8 cellular contexts compared by ENCODE assay signal in genomic region chr20:62937353-62938104, GRCh38. TPM values are rescaled to one million over a fixed set of nuclear protein-coding genes. Genes with fewer than 3 reads are reported as not detected.
DNase-seq lines count a peak whose midpoint lies in the region; ATAC-seq and TF ChIP-seq lines count a peak whose summit lies in the region.

No MANE protein-coding gene starts in this region.

- H3K36me3 ChIP-seq in CD4-positive, CD25-positive, alpha-beta regulatory T cell (ENCODE audit: control insufficient read depth, insufficient read depth, low read length): peaks cover 15% of the 10 kb centered on the region

- H3K4me3 Mint-ChIP-seq in CD4-positive, CD25-positive, alpha-beta regulatory T cell: peak overlapping the region in 3 of 4 donors; percentile 97 to 98 (median 98)

- H3K27me3 ChIP-seq in CD4-positive, CD25-positive, alpha-beta regulatory T cell (ENCODE audit: control insufficient read depth, insufficient read depth, low read length): no peaks in the 10 kb centered on the region

- intact Hi-C loops in lower leg skin (cut with DNase I; ENCODE audit: low total_unique reads): no loop called here

- TF ChIP-seq CTCF in lower leg skin (IDR thresholded peaks at IDR 0.05): no peak

- peak overlapping the region; percentile 81 for H3K27ac ChIP-seq in CD4-positive, CD25-positive, alpha-beta regulatory T cell (ENCODE audit: insufficient read depth, low read length, poor library complexity, severe bottlenecking)

- peaks cover 45% of the 10 kb centered on the region for H3K4me1 ChIP-seq in CD4-positive, CD25-positive, alpha-beta regulatory T cell (ENCODE audit: control insufficient read depth, insufficient read depth, low read length, poor library complexity, severe bottlenecking)

- DNase-seq in CD4-positive, CD25-positive, alpha-beta regulatory T cell: peak; percentile 95 to 97 (median 97)
- peak; percentile 93 for DNase-seq in NCI-H774 (lab: John Stamatoyannopoulos, UW)
- peak; percentile 95 to 97 for DNase-seq in activated CD4-positive, alpha-beta T cell treated with anti-CD3 and anti-CD28 coated beads, Interleukin-2, amount 50 U/mL, for 48 hours
- DNase-seq in dermis microvascular lymphatic vessel endothelial cell (ENCODE audit: low read depth in 2 of 2): peak; percentile 94 to 97
- DNase-seq in lower leg skin (ENCODE audit: low spot score in 2 of 2): peak; percentile 95 to 99
- DNase-seq in stimulated activated CD4-positive, alpha-beta T cell treated with anti-CD3 and anti-CD28 coated beads, Interleukin-4, amount 100 ng/mL, for 24 hours: peak; percentile 97

- H3K4me1 Mint-ChIP-seq in CD4-positive, CD25-positive, alpha-beta regulatory T cell: peaks cover 5 to 53% (median 32%) of the 10 kb centered on the region in 4 donors

- H3K9me3 ChIP-seq in CD4-positive, CD25-positive, alpha-beta regulatory T cell (ENCODE audit: control insufficient read depth in 2 of 2, low read length in 2 of 2): no peaks in the 10 kb centered on the region

- WGBS in lower leg skin, 2 donors: 0% methylated on average over 48 to 52 of the region's 87 CpGs

- peaks cover 4% of the 10 kb centered on the region for H3K27me3 Mint-ChIP-seq in CD4-positive, CD25-positive, alpha-beta regulatory T cell

- peak; percentile 90 to 91 for ATAC-seq in CD4-positive, CD25-positive, alpha-beta regulatory T cell (ENCODE audit: low read depth in 2 of 2)
- ATAC-seq in GM19452 (IDR thresholded peaks at IDR 0.05; ENCODE audit: unreplicated experiment) (peak; percentile 80), HG03571 (IDR thresholded peaks at IDR 0.05; ENCODE audit: unreplicated experiment) (peak; percentile 81)

- peak overlapping the region; percentile 85 for H3K4me3 ChIP-seq in CD4-positive, CD25-positive, alpha-beta regulatory T cell (ENCODE audit: low read depth, low read length)
- H3K4me3 ChIP-seq in lower leg skin (ENCODE audit: low read depth, poor library complexity, severe bottlenecking): peak overlapping the region; percentile 94

- TF ChIP-seq POLR2A in lower leg skin (IDR thresholded peaks at IDR 0.05): no peak

- peaks cover 6% of the 10 kb centered on the region for H3K36me3 Mint-ChIP-seq in CD4-positive, CD25-positive, alpha-beta regulatory T cell

- no peaks in the 10 kb centered on the region for H3K9me3 Mint-ChIP-seq in CD4-positive, CD25-positive, alpha-beta regulatory T cell

- peak overlapping the region; percentile 92 to 98 (median 94) for H3K27ac Mint-ChIP-seq in CD4-positive, CD25-positive, alpha-beta regulatory T cell

RNA-seq across cellular contexts. Expression of gene GID8, which starts 0.4 kb away (rescaled TPM):
- total RNA-seq in CD4-positive, CD25-positive, alpha-beta regulatory T cell: 31.9 TPM
- 10 to 100 TPM; 15.5 to 19.9 (median 17.0) TPM for polyA plus RNA-seq in CD4-positive, CD25-positive, alpha-beta regulatory T cell
- total RNA-seq in dermis microvascular lymphatic vessel endothelial cell: 34.8 and 41.7 TPM in 2 replicates
- total RNA-seq in lower leg skin: 10 to 100 TPM; 39.6 to 59.3 (median 44.2) TPM

RNA-seq across cellular contexts. Expression of gene DIDO1, which starts 11.2 kb away (rescaled TPM):
- 80.8 TPM for total RNA-seq in CD4-positive, CD25-positive, alpha-beta regulatory T cell
- polyA plus RNA-seq in CD4-positive, CD25-positive, alpha-beta regulatory T cell: 10 to 100 TPM; 30.9 to 47.8 (median 38.2) TPM
- total RNA-seq in dermis microvascular lymphatic vessel endothelial cell (20.4 and 29.5 TPM in 2 replicates), lower leg skin (100 to 1,000 TPM in 1 of 4 donors, 10 to 100 TPM in 3; 54.2 to 105 (median 70.7) TPM)

RNA-seq across cellular contexts. Expression of gene SLC17A9, which starts 15.0 kb away (rescaled TPM):
- 4.1 TPM for total RNA-seq in CD4-positive, CD25-positive, alpha-beta regulatory T cell
- polyA plus RNA-seq in CD4-positive, CD25-positive, alpha-beta regulatory T cell: under 1 TPM in 3 of 4 donors, not detected in 1; 0.06 to 0.34 (median 0.32) TPM
- total RNA-seq in dermis microvascular lymphatic vessel endothelial cell (5.4 and 6.2 TPM in 2 replicates), lower leg skin (1 to 10 TPM in 2 of 4 donors, under 1 TPM in 2; 0.46 to 1.1 (median 0.73) TPM)

Comparison
In these comparisons a context has a peak if more than half of its experiments do, and no peak if none do; other contexts are left out.
1. Peak in every context shown above with its lines: DNase-seq, ATAC-seq, H3K4me3 ChIP-seq and H3K27ac ChIP-seq.